14 cellular contexts compared by ENCODE assay signal in the genomic region with DNA sequence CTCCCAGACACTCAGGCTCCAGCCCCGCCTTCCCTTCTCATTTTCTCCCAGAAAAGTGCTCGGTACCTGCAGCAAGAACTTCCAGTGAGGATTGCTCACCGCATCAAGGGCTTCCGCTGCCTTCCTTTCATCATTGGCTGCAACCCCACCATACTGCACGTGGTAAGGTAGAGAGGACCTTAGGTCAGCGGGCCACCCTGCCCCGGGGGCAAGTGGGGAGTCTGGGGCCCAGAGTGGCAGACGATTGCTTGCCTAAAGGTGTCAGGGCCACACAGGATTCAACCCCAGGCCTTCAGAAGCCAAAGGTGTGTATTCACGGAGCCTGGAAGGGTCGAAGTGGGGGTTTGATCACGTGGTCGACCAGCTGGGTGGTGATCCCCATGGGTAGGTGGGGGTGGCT. TPM values are rescaled to one million over a fixed set of nuclear protein-coding genes. Genes with fewer than 3 reads are reported as not detected.
DNase-seq lines count a peak whose midpoint lies in the region; ATAC-seq and TF ChIP-seq lines count a peak whose summit lies in the region.
"Had no signal": no experiment of that assay in that cellular context is flagged by ENCODE, and none has a peak within 500 bp of the region (broad histone marks: within the 10 kb centered on the region; RNA-seq: fewer than 3 reads in every experiment).

No MANE protein-coding gene starts in this region.

- H2AFZ ChIP-seq in hepatocyte (no peak overlapping the region), smooth muscle cell (ENCODE audit: low read depth) (no peak overlapping the region)

- H3K9ac ChIP-seq in smooth muscle cell (ENCODE audit: low read depth), result no peak overlapping the region

- H3K9me2 ChIP-seq in hepatocyte (replicated peaks; ENCODE audit: insufficient read depth), result no peaks in the 10 kb centered on the region

- POLR2A ChIA-PET in activated CD4-positive, alpha-beta T cell treated with anti-CD3 and anti-CD28 coated beads, Interleukin-2, amount 10 ng/mL, durations not matched to agents 7 days and 5 days (lab: Charles Lee), result no interaction called here
- POLR2A ChIA-PET in activated B cell treated with CpG ODN at 0.5 μM for 24 hours (lab: Charles Lee), result interaction anchor here (0.6 kb wide), 1 partner anchor 11 kb away, joined by 3 read pairs; no protein-coding TSS in a partner anchor

- H3K4me1 ChIP-seq in hepatocyte (ENCODE audit: insufficient read depth) (peaks cover 10% of the 10 kb centered on the region), smooth muscle cell (ENCODE audit: low read depth) (peaks cover 4% of the 10 kb centered on the region), ascending aorta (peaks cover 9 to 17% of the 10 kb centered on the region in 2 donors)

- CTCF ChIA-PET in activated CD4-positive, alpha-beta T cell treated with anti-CD3 and anti-CD28 coated beads, Interleukin-2, amount 10 ng/mL, durations not matched to agents 7 days and 5 days (lab: Charles Lee), result interaction anchor here (1.3 to 2.4 kb wide), 2 partner anchors 17 to 33 kb away, joined by 4 to 7 read pairs; no protein-coding TSS in a partner anchor
- CTCF ChIA-PET in activated B cell treated with CpG ODN at 0.5 μM for 24 hours (lab: Charles Lee), result no interaction called here

- H4K20me1 ChIP-seq in hepatocyte (ENCODE audit: insufficient read depth, poor library complexity, severe bottlenecking), result no peaks in the 10 kb centered on the region
- H4K20me1 ChIP-seq in smooth muscle cell (ENCODE audit: low read depth), result no peaks in the 10 kb centered on the region

- H3K4me3 ChIP-seq in hepatocyte (no peak overlapping the region), smooth muscle cell (no peak overlapping the region), ascending aorta (no peak overlapping the region)
- H3K4me3 ChIP-seq: mucosa of descending colon had no signal

- H3F3A ChIP-seq in smooth muscle cell (ENCODE audit: low read depth), result peaks cover 5% of the 10 kb centered on the region

- intact Hi-C loops in activated B cell treated with CpG ODN at 0.5 μM for 24 hours (cut with micrococcal nuclease) (loop anchor here (2.0 to 10.0 kb wide), 3 partner anchors 33 to 758 kb away; no protein-coding TSS in a partner anchor), ascending aorta (cut with DNase I) (loop anchor here (2.0 to 5.0 kb wide), 2 partner anchors 33 to 73 kb away; a partner anchor contains a TSS)

- H3K4me1 Mint-ChIP-seq in activated CD4-positive, alpha-beta T cell treated with anti-CD3 and anti-CD28 coated beads, Interleukin-2, amount 10 ng/mL, durations not matched to agents 7 days and 5 days, result peaks cover 39% of the 10 kb centered on the region
- H3K4me1 Mint-ChIP-seq in activated B cell treated with CpG ODN at 0.5 μM for 24 hours, result peaks cover 22% of the 10 kb centered on the region

- H3K27ac Mint-ChIP-seq in activated CD4-positive, alpha-beta T cell treated with anti-CD3 and anti-CD28 coated beads, Interleukin-2, amount 10 ng/mL, durations not matched to agents 7 days and 5 days, result peak overlapping the region; percentile 78
- peak overlapping the region; percentile 56 for H3K27ac Mint-ChIP-seq in activated B cell treated with CpG ODN at 0.5 μM for 24 hours

- no peak overlapping the region for H3K27ac ChIP-seq in hepatocyte
- no peak overlapping the region for H3K27ac ChIP-seq in smooth muscle cell (ENCODE audit: low read depth)
- H3K27ac ChIP-seq in ascending aorta, result peak overlapping the region in 1 of 2 donors; percentile 97
- H3K27ac ChIP-seq: colonic mucosa had no signal

- WGBS in hepatocyte (ENCODE audit: low lambda C conversion rate, missing lambda C conversion rate), result 96% methylated on average over 10 of the region's 12 CpGs
- WGBS in smooth muscle cell (ENCODE audit: low lambda C conversion rate), result 98% methylated on average over 12 of the region's 12 CpGs

- TF ChIP-seq CTCF in activated B cell treated with CpG ODN at 0.5 μM for 24 hours (IDR thresholded peaks at IDR 0.05) (no peak), hepatocyte (IDR thresholded peaks at IDR 0.05; ENCODE audit: poor library complexity) (no peak), smooth muscle cell (IDR thresholded peaks at IDR 0.05; ENCODE audit: borderline replicate concordance, insufficient read depth, poor library complexity, severe bottlenecking) (no peak), ascending aorta (IDR thresholded peaks at IDR 0.05) (no peak)

- peaks cover 19% of the 10 kb centered on the region for H3K36me3 Mint-ChIP-seq in activated CD4-positive, alpha-beta T cell treated with anti-CD3 and anti-CD28 coated beads, Interleukin-2, amount 10 ng/mL, durations not matched to agents 7 days and 5 days (ENCODE audit: low read depth)
- peaks cover 32% of the 10 kb centered on the region for H3K36me3 Mint-ChIP-seq in activated B cell treated with CpG ODN at 0.5 μM for 24 hours (ENCODE audit: low read depth)

- no peaks in the 10 kb centered on the region for H3K27me3 Mint-ChIP-seq in activated CD4-positive, alpha-beta T cell treated with anti-CD3 and anti-CD28 coated beads, Interleukin-2, amount 10 ng/mL, durations not matched to agents 7 days and 5 days
- H3K27me3 Mint-ChIP-seq in activated B cell treated with CpG ODN at 0.5 μM for 24 hours, result no peaks in the 10 kb centered on the region

- ATAC-seq in activated B cell treated with CpG ODN at 0.5 μM for 24 hours (ENCODE audit: low read depth) (no peak), GM19452 (IDR thresholded peaks at IDR 0.05; ENCODE audit: unreplicated experiment) (no peak)
- ATAC-seq: heart left ventricle, mucosa of descending colon had no signal

- DNase-seq in activated CD4-positive, alpha-beta T cell treated with anti-CD3 and anti-CD28 coated beads, Interleukin-2, amount 10 ng/mL, durations not matched to agents 7 days and 5 days, result no peak
- DNase-seq in activated CD4-positive, alpha-beta T cell treated with anti-CD3 and anti-CD28 coated beads for 48 hours, result no peak
- DNase-seq in activated B cell treated with CpG ODN at 0.5 μM for 24 hours, result no peak
- DNase-seq in hepatocyte (ENCODE audit: low spot score), result peak; percentile 6
- DNase-seq in smooth muscle cell (lab: John Stamatoyannopoulos, UW; ENCODE audit: unreplicated experiment), result no peak
- DNase-seq in ascending aorta (ENCODE audit: low spot score in 2 of 2), result no peak
- DNase-seq in NCI-H510A treated with DMSO at 0.1 percent for 48 hours (lab: John Stamatoyannopoulos, UW), result no peak
- DNase-seq: colonic mucosa, heart left ventricle, mucosa of descending colon, NCI-H69, substantia nigra had no signal

- peak overlapping the region; percentile 98 for H3K4me2 ChIP-seq in hepatocyte
- peak overlapping the region; percentile 97 for H3K4me2 ChIP-seq in smooth muscle cell

- H3K9me3 ChIP-seq in hepatocyte (ENCODE audit: low read depth) (no peaks in the 10 kb centered on the region), smooth muscle cell (replicated peaks; ENCODE audit: low read depth) (no peaks in the 10 kb centered on the region), ascending aorta (no peaks in the 10 kb centered on the region)
- H3K9me3 ChIP-seq: colonic mucosa, heart left ventricle, mucosa of descending colon had no signal

- H3K9me3 Mint-ChIP-seq in activated CD4-positive, alpha-beta T cell treated with anti-CD3 and anti-CD28 coated beads, Interleukin-2, amount 10 ng/mL, durations not matched to agents 7 days and 5 days, result no peaks in the 10 kb centered on the region
- no peaks in the 10 kb centered on the region for H3K9me3 Mint-ChIP-seq in activated B cell treated with CpG ODN at 0.5 μM for 24 hours

- H3K27me3 ChIP-seq in hepatocyte, result no peaks in the 10 kb centered on the region
- H3K27me3 ChIP-seq in smooth muscle cell (ENCODE audit: low read depth), result no peaks in the 10 kb centered on the region
- H3K27me3 ChIP-seq in ascending aorta, result no peaks in the 10 kb centered on the region
- H3K27me3 ChIP-seq: colonic mucosa, heart left ventricle had no signal

- H3K79me2 ChIP-seq in hepatocyte (peaks cover 12% of the 10 kb centered on the region), smooth muscle cell (ENCODE audit: low read depth) (peaks cover 15% of the 10 kb centered on the region)

- H3K36me3 ChIP-seq in hepatocyte (replicated peaks; ENCODE audit: insufficient read depth, low read depth) (no peaks in the 10 kb centered on the region), smooth muscle cell (ENCODE audit: low read depth) (no peaks in the 10 kb centered on the region), ascending aorta (peaks cover 27 to 36% of the 10 kb centered on the region in 2 donors)
- H3K36me3 ChIP-seq: colonic mucosa had no signal

- peak overlapping the region; percentile 75 for H3K4me3 Mint-ChIP-seq in activated CD4-positive, alpha-beta T cell treated with anti-CD3 and anti-CD28 coated beads, Interleukin-2, amount 10 ng/mL, durations not matched to agents 7 days and 5 days
- peak overlapping the region; percentile 78 for H3K4me3 Mint-ChIP-seq in activated B cell treated with CpG ODN at 0.5 μM for 24 hours

RNA-seq across cellular contexts. Expression of a gene that starts 1.4 kb away (rescaled TPM):
- 10 to 100 TPM; 23.0 to 23.5 TPM for total RNA-seq in activated CD4-positive, alpha-beta T cell treated with anti-CD3 and anti-CD28 coated beads, Interleukin-2, amount 10 ng/mL, durations not matched to agents 7 days and 5 days
- total RNA-seq in activated B cell treated with CpG ODN at 0.5 μM for 24 hours (24.8 and 27.3 TPM in 2 replicates), hepatocyte (27.3 and 30.9 TPM in 2 replicates), smooth muscle cell (32.1 and 40.5 TPM in 2 replicates), ascending aorta (85.8 TPM)
- polyA plus RNA-seq in hepatocyte (62.1 and 75.2 TPM in 2 replicates), smooth muscle cell (82.6 and 87.9 TPM in 2 replicates)

RNA-seq across cellular contexts. Expression of a gene that starts 7.8 kb away (rescaled TPM):
- total RNA-seq in activated CD4-positive, alpha-beta T cell treated with anti-CD3 and anti-CD28 coated beads, Interleukin-2, amount 10 ng/mL, durations not matched to agents 7 days and 5 days, result 10 to 100 TPM; 63.4 to 67.7 TPM
- total RNA-seq in activated B cell treated with CpG ODN at 0.5 μM for 24 hours, result 82.1 and 93.7 TPM in 2 replicates
- 44.2 and 53.4 TPM in 2 replicates for total RNA-seq in hepatocyte
- 33.9 and 34.8 TPM in 2 replicates for polyA plus RNA-seq in hepatocyte
- total RNA-seq in smooth muscle cell, result 26.3 and 32.9 TPM in 2 replicates
- 27.4 and 29.1 TPM in 2 replicates for polyA plus RNA-seq in smooth muscle cell
- 113 TPM for total RNA-seq in ascending aorta

RNA-seq across cellular contexts. Expression of a gene that starts 15.0 kb away (rescaled TPM):
- 10 to 100 TPM; 55.5 to 59.3 TPM for total RNA-seq in activated CD4-positive, alpha-beta T cell treated with anti-CD3 and anti-CD28 coated beads, Interleukin-2, amount 10 ng/mL, durations not matched to agents 7 days and 5 days
- total RNA-seq in activated B cell treated with CpG ODN at 0.5 μM for 24 hours (38.7 and 41.9 TPM in 2 replicates), hepatocyte (105 and 128 TPM in 2 replicates), smooth muscle cell (232 and 253 TPM in 2 replicates), ascending aorta (227 TPM)
- polyA plus RNA-seq in hepatocyte (195 and 228 TPM in 2 replicates), smooth muscle cell (340 and 394 TPM in 2 replicates)

RNA-seq across cellular contexts. Expression of a gene that starts 20.9 kb away (rescaled TPM):
- total RNA-seq in activated CD4-positive, alpha-beta T cell treated with anti-CD3 and anti-CD28 coated beads, Interleukin-2, amount 10 ng/mL, durations not matched to agents 7 days and 5 days, result 1 to 10 TPM; 3.5 to 5.7 TPM
- 5.1 and 5.5 TPM in 2 replicates for total RNA-seq in activated B cell treated with CpG ODN at 0.5 μM for 24 hours
- total RNA-seq in hepatocyte, result 1.5 and 2.2 TPM in 2 replicates
- 0.39 and 0.66 TPM in 2 replicates for polyA plus RNA-seq in hepatocyte
- total RNA-seq in smooth muscle cell, result 5.1 and 6.3 TPM in 2 replicates
- 0.66 and 1.1 TPM in 2 replicates for polyA plus RNA-seq in smooth muscle cell
- 7.5 TPM for total RNA-seq in ascending aorta

RNA-seq across cellular contexts. Expression of a gene that starts 25.9 kb away (rescaled TPM):
- total RNA-seq in activated CD4-positive, alpha-beta T cell treated with anti-CD3 and anti-CD28 coated beads, Interleukin-2, amount 10 ng/mL, durations not matched to agents 7 days and 5 days, result under 1 TPM in 1 of 2 experiments, not detected in 1; 0.17 TPM
- total RNA-seq in activated B cell treated with CpG ODN at 0.5 μM for 24 hours (not detected in 2 replicates), hepatocyte (155 and 192 TPM in 2 replicates), smooth muscle cell (15.1 and 17.3 TPM in 2 replicates), ascending aorta (not detected)
- polyA plus RNA-seq in hepatocyte (297 and 320 TPM in 2 replicates), smooth muscle cell (13.9 and 68.0 TPM in 2 replicates)
- total RNA-seq: T-helper 1 cell treated with Interleukin-12 subunit alpha and Interleukin-12 subunit beta and Interleukin-4 antibody, amounts not matched to agents 30 ng/mL and 1 ng/mL, for 36 hours had no signal
